19 cellular contexts compared by ENCODE assay signal in genomic region chr5:127695336-127695735, GRCh38. TPM values are rescaled to one million over a fixed set of nuclear protein-coding genes. Genes with fewer than 3 reads are reported as not detected.
DNase-seq lines count a peak whose midpoint lies in the region; ATAC-seq and TF ChIP-seq lines count a peak whose summit lies in the region.
"Had no signal": no experiment of that assay in that cellular context is flagged by ENCODE, and none has a peak within 500 bp of the region (broad histone marks: within the 10 kb centered on the region; RNA-seq: fewer than 3 reads in every experiment).

No MANE protein-coding gene starts in this region.

- H3K27ac ChIP-seq in gastrocnemius medialis, result peak overlapping the region; percentile 76 to 89 (median 83)
- no peak overlapping the region for H3K27ac ChIP-seq in left ventricle myocardium inferior (replicated peaks)
- H3K27ac ChIP-seq: BLaER1 had no signal

- peak in 1 of 2 donors; percentile 60 for TF ChIP-seq POLR2A in gastrocnemius medialis (IDR thresholded peaks at IDR 0.05)

- H3K4me1 ChIP-seq in gastrocnemius medialis (peaks cover 31 to 36% of the 10 kb centered on the region in 2 donors), left ventricle myocardium inferior (no peaks in the 10 kb centered on the region)
- H3K4me1 ChIP-seq: BLaER1 had no signal

- H3K27me3 ChIP-seq in gastrocnemius medialis (no peaks in the 10 kb centered on the region), left ventricle myocardium inferior (ENCODE audit: low read depth) (no peaks in the 10 kb centered on the region)
- H3K27me3 ChIP-seq: BLaER1, MG63 had no signal

- ATAC-seq in gastrocnemius medialis (peak; percentile 98 to 99), left lobe of liver (no peak)
- no peak for ATAC-seq in stimulated activated naive CD8-positive, alpha-beta T cell treated with anti-CD3 and anti-CD28 coated beads, Interleukin-15, Interleukin-2, amounts not matched to agents 100 U/mL and 50 U/mL, for 24 hours
- ATAC-seq: Panc1 had no signal

- H3K36me3 ChIP-seq in gastrocnemius medialis, result no peaks in the 10 kb centered on the region
- no peaks in the 10 kb centered on the region for H3K36me3 ChIP-seq in left ventricle myocardium inferior
- H3K36me3 ChIP-seq: BLaER1, MG63 had no signal

- H3K4me3 ChIP-seq in LNCaP clone FGC (ENCODE audit: low read depth, low read length) (no peak overlapping the region), gastrocnemius medialis (no peak overlapping the region), left ventricle myocardium inferior (no peak overlapping the region)
- H3K4me3 ChIP-seq: BLaER1, MG63 had no signal

- no peaks in the 10 kb centered on the region for H3K9me3 ChIP-seq in gastrocnemius medialis
- H3K9me3 ChIP-seq in left ventricle myocardium inferior (replicated peaks), result no peaks in the 10 kb centered on the region
- H3K9me3 ChIP-seq: BLaER1, Caco-2, MG63 had no signal

- in situ Hi-C loops in G401 (cut with HindIII; ENCODE audit: low sequenced_read_pairs) (no loop called here), gastrocnemius medialis (cut with MboI; ENCODE audit: low sequenced_read_pairs in 4 of 4) (no loop called here)

- DNase-seq in G401 (ENCODE audit: low spot score), result peak; percentile 27
- DNase-seq in LNCaP clone FGC (ENCODE audit: low read depth), result peak; percentile 66
- DNase-seq in SK-N-DZ (ENCODE audit: low spot score), result peak; percentile 81
- peak in 1 of 2 donors; percentile 47 for DNase-seq in gastrocnemius medialis
- DNase-seq in left lobe of liver (ENCODE audit: low spot score), result no peak
- DNase-seq in left ventricle myocardium inferior, result no peak
- DNase-seq in stimulated activated naive CD8-positive, alpha-beta T cell treated with anti-CD3 and anti-CD28 coated beads, Interleukin-15, Interleukin-2, amounts not matched to agents 100 U/mL and 50 U/mL, for 24 hours, result no peak
- DNase-seq: Caco-2; CD4-positive, alpha-beta memory T cell; DMS153; GDM1; Kasumi-1; MG63; NCI-H1930; NCI-H526 treated with DMSO at 0.1 percent for 48 hours; T-helper 1 cell had no signal

- TF ChIP-seq CTCF in LNCaP clone FGC (IDR thresholded peaks at IDR 0.05; ENCODE audit: control insufficient read depth, extremely low read depth, insufficient read depth), result no peak
- TF ChIP-seq CTCF in gastrocnemius medialis (IDR thresholded peaks at IDR 0.05 in 4 of 5, conservative IDR thresholded peaks at IDR 0.05 in 1 of 5), result no peak
- TF ChIP-seq CTCF in left ventricle myocardium inferior (IDR thresholded peaks at IDR 0.05; ENCODE audit: borderline replicate concordance), result no peak

- intact Hi-C loops in gastrocnemius medialis (cut with DNase I; ENCODE audit: low total_unique reads) (loop anchor here (5.0 to 10.0 kb wide), 4 partner anchors 33 to 499 kb away; no protein-coding TSS in a partner anchor), left ventricle myocardium inferior (cut with micrococcal nuclease) (no loop called here)

RNA-seq across cellular contexts. Expression of gene CCDC192, which starts 7.9 kb away (rescaled TPM):
- total RNA-seq in G401 (2014; rRNA removed; shearing (Covaris generic)), result not detected in 2 replicates
- polyA plus RNA-seq in SK-N-DZ (2014; cell fraction: cytosol; rRNA removed), result not detected in 2 replicates
- not detected in 2 replicates for polyA plus RNA-seq in SK-N-DZ (2014; cell fraction: nucleus; rRNA removed)
- total RNA-seq in gastrocnemius medialis (not detected), left lobe of liver (not detected), left ventricle myocardium inferior (not detected)
- total RNA-seq: Caco-2; CD4-positive, alpha-beta memory T cell; Daoy had no signal
- polyA plus RNA-seq: CD4-positive, alpha-beta memory T cell had no signal

RNA-seq across cellular contexts. Expression of gene CTXN3, which starts 46.5 kb away (rescaled TPM):
- total RNA-seq in G401 (2014; rRNA removed; shearing (Covaris generic)), result not detected in 2 replicates
- polyA plus RNA-seq in SK-N-DZ (2014; cell fraction: cytosol; rRNA removed), result not detected in 2 replicates
- polyA plus RNA-seq in SK-N-DZ (2014; cell fraction: nucleus; rRNA removed), result not detected in 2 replicates
- total RNA-seq in gastrocnemius medialis, result under 1 TPM in 1 of 4 donors, not detected in 3; 0.22 TPM
- not detected for total RNA-seq in left lobe of liver
- total RNA-seq in left ventricle myocardium inferior, result not detected
- total RNA-seq: Caco-2; CD4-positive, alpha-beta memory T cell; Daoy had no signal
- polyA plus RNA-seq: CD4-positive, alpha-beta memory T cell had no signal

Comparison
In these comparisons a context has a peak if more than half of its experiments do, and no peak if none do; other contexts are left out.
1. DNase-seq: peak in G401 (single experiment), LNCaP clone FGC (single experiment) and SK-N-DZ (single experiment); none in left lobe of liver (single experiment), left ventricle myocardium inferior (single experiment) and stimulated activated naive CD8-positive, alpha-beta T cell treated with anti-CD3 and anti-CD28 coated beads, Interleukin-15, Interleukin-2, amounts not matched to agents 100 U/mL and 50 U/mL, for 24 hours (single experiment).
2. ATAC-seq: peak in gastrocnemius medialis (2 of 2); none in left lobe of liver (single experiment) and stimulated activated naive CD8-positive, alpha-beta T cell treated with anti-CD3 and anti-CD28 coated beads, Interleukin-15, Interleukin-2, amounts not matched to agents 100 U/mL and 50 U/mL, for 24 hours (single experiment).